In genomic region chr12:69511016-69511415, GRCh38 we compare ENCODE assay signal across 1 cellular context.
TF ChIP-seq lines count a peak whose summit lies in the region.

No MANE protein-coding gene starts in this region.

TF ChIP-seq in GM23338, 12 proteins besides CTCF, POLR2A, EP300 and RAD21 (continued from another document):
- TF ChIP-seq, protein P1, sequence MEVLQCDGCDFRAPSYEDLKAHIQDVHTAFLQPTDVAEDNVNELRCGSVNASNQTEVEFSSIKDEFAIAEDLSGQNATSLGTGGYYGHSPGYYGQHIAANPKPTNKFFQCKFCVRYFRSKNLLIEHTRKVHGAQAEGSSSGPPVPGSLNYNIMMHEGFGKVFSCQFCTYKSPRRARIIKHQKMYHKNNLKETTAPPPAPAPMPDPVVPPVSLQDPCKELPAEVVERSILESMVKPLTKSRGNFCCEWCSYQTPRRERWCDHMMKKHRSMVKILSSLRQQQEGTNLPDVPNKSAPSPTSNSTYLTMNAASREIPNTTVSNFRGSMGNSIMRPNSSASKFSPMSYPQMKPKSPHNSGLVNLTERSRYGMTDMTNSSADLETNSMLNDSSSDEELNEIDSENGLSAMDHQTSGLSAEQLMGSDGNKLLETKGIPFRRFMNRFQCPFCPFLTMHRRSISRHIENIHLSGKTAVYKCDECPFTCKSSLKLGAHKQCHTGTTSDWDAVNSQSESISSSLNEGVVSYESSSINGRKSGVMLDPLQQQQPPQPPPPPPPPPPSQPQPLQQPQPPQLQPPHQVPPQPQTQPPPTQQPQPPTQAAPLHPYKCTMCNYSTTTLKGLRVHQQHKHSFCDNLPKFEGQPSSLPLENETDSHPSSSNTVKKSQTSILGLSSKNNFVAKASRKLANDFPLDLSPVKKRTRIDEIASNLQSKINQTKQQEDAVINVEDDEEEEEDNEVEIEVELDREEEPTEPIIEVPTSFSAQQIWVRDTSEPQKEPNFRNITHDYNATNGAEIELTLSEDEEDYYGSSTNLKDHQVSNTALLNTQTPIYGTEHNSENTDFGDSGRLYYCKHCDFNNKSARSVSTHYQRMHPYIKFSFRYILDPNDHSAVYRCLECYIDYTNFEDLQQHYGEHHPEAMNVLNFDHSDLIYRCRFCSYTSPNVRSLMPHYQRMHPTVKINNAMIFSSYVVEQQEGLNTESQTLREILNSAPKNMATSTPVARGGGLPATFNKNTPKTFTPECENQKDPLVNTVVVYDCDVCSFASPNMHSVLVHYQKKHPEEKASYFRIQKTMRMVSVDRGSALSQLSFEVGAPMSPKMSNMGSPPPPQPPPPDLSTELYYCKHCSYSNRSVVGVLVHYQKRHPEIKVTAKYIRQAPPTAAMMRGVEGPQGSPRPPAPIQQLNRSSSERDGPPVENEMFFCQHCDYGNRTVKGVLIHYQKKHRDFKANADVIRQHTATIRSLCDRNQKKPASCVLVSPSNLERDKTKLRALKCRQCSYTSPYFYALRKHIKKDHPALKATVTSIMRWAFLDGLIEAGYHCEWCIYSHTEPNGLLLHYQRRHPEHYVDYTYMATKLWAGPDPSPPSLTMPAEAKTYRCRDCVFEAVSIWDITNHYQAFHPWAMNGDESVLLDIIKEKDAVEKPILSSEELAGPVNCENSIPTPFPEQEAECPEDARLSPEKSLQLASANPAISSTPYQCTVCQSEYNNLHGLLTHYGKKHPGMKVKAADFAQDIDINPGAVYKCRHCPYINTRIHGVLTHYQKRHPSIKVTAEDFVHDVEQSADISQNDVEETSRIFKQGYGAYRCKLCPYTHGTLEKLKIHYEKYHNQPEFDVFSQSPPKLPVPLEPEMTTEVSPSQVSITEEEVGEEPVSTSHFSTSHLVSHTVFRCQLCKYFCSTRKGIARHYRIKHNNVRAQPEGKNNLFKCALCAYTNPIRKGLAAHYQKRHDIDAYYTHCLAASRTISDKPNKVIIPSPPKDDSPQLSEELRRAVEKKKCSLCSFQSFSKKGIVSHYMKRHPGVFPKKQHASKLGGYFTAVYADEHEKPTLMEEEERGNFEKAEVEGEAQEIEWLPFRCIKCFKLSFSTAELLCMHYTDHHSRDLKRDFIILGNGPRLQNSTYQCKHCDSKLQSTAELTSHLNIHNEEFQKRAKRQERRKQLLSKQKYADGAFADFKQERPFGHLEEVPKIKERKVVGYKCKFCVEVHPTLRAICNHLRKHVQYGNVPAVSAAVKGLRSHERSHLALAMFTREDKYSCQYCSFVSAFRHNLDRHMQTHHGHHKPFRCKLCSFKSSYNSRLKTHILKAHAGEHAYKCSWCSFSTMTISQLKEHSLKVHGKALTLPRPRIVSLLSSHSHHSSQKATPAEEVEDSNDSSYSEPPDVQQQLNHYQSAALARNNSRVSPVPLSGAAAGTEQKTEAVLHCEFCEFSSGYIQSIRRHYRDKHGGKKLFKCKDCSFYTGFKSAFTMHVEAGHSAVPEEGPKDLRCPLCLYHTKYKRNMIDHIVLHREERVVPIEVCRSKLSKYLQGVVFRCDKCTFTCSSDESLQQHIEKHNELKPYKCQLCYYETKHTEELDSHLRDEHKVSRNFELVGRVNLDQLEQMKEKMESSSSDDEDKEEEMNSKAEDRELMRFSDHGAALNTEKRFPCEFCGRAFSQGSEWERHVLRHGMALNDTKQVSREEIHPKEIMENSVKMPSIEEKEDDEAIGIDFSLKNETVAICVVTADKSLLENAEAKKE (CRISPR knock-in tag; IDR thresholded peaks at IDR 0.05), result no peak
- TF ChIP-seq EZH2phosphoT487 (IDR thresholded peaks at IDR 0.05; ENCODE audit: unreplicated experiment), result no peak
- TF ChIP-seq ZNF331 (CRISPR knock-in tag; IDR thresholded peaks at IDR 0.05; ENCODE audit: low read depth), result no peak
- TF ChIP-seq, protein P2, sequence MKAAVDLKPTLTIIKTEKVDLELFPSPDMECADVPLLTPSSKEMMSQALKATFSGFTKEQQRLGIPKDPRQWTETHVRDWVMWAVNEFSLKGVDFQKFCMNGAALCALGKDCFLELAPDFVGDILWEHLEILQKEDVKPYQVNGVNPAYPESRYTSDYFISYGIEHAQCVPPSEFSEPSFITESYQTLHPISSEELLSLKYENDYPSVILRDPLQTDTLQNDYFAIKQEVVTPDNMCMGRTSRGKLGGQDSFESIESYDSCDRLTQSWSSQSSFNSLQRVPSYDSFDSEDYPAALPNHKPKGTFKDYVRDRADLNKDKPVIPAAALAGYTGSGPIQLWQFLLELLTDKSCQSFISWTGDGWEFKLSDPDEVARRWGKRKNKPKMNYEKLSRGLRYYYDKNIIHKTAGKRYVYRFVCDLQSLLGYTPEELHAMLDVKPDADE (IDR thresholded peaks at IDR 0.05), result no peak
TF ChIP-seq in GM23338: peak in this region for 0.
